Comparison of ENCODE assay signal across 1 cellular context in genomic region chr20:37521091-37521771, GRCh38.
TF ChIP-seq lines count a peak whose summit lies in the region.

Gene NNAT (plus strand): TSS chr20:37521250. CDS start chr20:37521332, 82 bp downstream.

TF ChIP-seq in GM12878, 131 proteins besides CTCF, POLR2A, EP300 and RAD21 (continued from another document):
- TF ChIP-seq, protein P1, sequence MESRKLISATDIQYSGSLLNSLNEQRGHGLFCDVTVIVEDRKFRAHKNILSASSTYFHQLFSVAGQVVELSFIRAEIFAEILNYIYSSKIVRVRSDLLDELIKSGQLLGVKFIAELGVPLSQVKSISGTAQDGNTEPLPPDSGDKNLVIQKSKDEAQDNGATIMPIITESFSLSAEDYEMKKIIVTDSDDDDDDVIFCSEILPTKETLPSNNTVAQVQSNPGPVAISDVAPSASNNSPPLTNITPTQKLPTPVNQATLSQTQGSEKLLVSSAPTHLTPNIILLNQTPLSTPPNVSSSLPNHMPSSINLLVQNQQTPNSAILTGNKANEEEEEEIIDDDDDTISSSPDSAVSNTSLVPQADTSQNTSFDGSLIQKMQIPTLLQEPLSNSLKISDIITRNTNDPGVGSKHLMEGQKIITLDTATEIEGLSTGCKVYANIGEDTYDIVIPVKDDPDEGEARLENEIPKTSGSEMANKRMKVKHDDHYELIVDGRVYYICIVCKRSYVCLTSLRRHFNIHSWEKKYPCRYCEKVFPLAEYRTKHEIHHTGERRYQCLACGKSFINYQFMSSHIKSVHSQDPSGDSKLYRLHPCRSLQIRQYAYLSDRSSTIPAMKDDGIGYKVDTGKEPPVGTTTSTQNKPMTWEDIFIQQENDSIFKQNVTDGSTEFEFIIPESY (IDR thresholded peaks at IDR 0.05), result 0 out of 2 replicates have a peak, but pooled peaks have one; percentile 18
